ENCODE assay signal across 26 cellular contexts in the genomic region with DNA sequence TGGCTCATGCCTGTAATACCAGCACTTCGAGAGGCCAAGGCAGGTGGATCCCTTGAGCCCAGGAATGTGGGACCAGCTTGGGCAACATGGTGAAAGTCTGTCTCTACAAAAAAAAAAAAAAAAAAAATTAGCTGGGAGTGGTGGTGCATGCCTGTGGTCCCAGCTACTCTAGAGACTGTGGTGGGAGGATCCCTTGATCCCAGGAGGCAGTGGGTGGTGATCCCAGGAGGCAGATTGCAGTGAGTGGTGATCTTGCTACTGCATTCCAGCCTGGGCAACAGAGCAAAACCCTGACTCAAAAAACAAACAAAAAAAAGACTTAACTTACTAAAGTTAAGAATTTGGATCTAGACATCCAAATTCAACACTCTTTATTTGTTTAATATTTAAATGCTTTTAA. TPM values are rescaled to one million over a fixed set of nuclear protein-coding genes. Genes with fewer than 3 reads are reported as not detected.
A peak's percentile ranks its signal among the peaks of the same experiment; 100 is the strongest.
DNase-seq lines count a peak whose midpoint lies in the region; ATAC-seq and TF ChIP-seq lines count a peak whose summit lies in the region.
"Had no signal": no experiment of that assay in that cellular context is flagged by ENCODE, and none has a peak within 500 bp of the region (broad histone marks: within the 10 kb centered on the region; RNA-seq: fewer than 3 reads in every experiment).

No MANE protein-coding gene starts in this region.

- no peak overlapping the region for H3K4me3 ChIP-seq in AG09309 (ENCODE audit: control insufficient read depth, low read depth, low read length)
- H3K4me3 ChIP-seq: smooth muscle cell had no signal

- no peak for TF ChIP-seq CTCF in AG09309 (IDR thresholded peaks at IDR 0.05; ENCODE audit: control insufficient read depth, insufficient read depth, low read depth, low read length, missing control alignments)

- no peak for ATAC-seq in HG02870 (IDR thresholded peaks at IDR 0.05; ENCODE audit: unreplicated experiment)
- ATAC-seq in HG02852 (IDR thresholded peaks at IDR 0.05; ENCODE audit: unreplicated experiment) = no peak
- ATAC-seq: SK-N-SH treated with all-trans-retinoic acid at 6 μM for 48 hours had no signal

- DNase-seq in AG09309 (ENCODE audit: low read depth) (peak; percentile 25), HT1080 (ENCODE audit: low read depth) (peak; percentile 27), amniotic epithelial cell (ENCODE audit: low read depth) (peak; percentile 18), kidney glomerular epithelial cell (lab: John Stamatoyannopoulos, UW) (peak; percentile 69), NCI-H82 (lab: John Stamatoyannopoulos, UW) (no peak), NCI-H2029 treated with DMSO at 0.1 percent for 48 hours (lab: John Stamatoyannopoulos, UW) (no peak)
- DNase-seq: activated CD4-positive, alpha-beta T cell treated with anti-CD3 and anti-CD28 coated beads, Interleukin-2, amount 50 U/mL, for 1 hour; activated naive CD4-positive, alpha-beta T cell treated with anti-CD3 and anti-CD28 coated beads for 36 hours; amygdala; BE2C; Calu3; cortex of kidney; glutamatergic neuron; KBM-7; left cardiac atrium; mesendoderm; naive B cell; NCI-H1694; NCI-H2171 treated with DMSO at 0.1 percent for 48 hours; NCI-H526; nucleus accumbens; stimulated activated CD4-positive, alpha-beta T cell treated with anti-CD3 and anti-CD28 coated beads, Interleukin-2, amount 100 ng/mL, for 24 hours had no signal

RNA-seq across cellular contexts. Expression of gene ADO, which starts 10.2 kb away (rescaled TPM):
- 33.2 and 38.4 TPM in 2 replicates for total RNA-seq in HT1080 (2014; rRNA removed; shearing (Covaris generic))
- polyA plus RNA-seq in HT1080 (2015; cell fraction: cytosol; rRNA removed) = 26.5 and 28.3 TPM in 2 replicates
- 18.6 and 20.4 TPM in 2 replicates for polyA plus RNA-seq in HT1080 (2015; cell fraction: nucleus; rRNA removed)

RNA-seq across cellular contexts. Expression of gene EGR2, which starts 21.9 kb away (rescaled TPM):
- not detected in 2 replicates for total RNA-seq in HT1080 (2014; rRNA removed; shearing (Covaris generic))
- 0.02 and 0.03 TPM in 2 replicates for polyA plus RNA-seq in HT1080 (2015; cell fraction: cytosol; rRNA removed)
- polyA plus RNA-seq in HT1080 (2015; cell fraction: nucleus; rRNA removed) = 0.06 TPM in 1 of 2 replicates, not detected in the other

Comparison
In these comparisons a context has a peak if more than half of its experiments do, and no peak if none do; other contexts are left out.
1. DNase-seq: peak in AG09309 (single experiment), HT1080 (single experiment), amniotic epithelial cell (single experiment) and kidney glomerular epithelial cell (single experiment); none in NCI-H82 (single experiment) and NCI-H2029 treated with DMSO at 0.1 percent for 48 hours (single experiment).